In the genomic region with DNA sequence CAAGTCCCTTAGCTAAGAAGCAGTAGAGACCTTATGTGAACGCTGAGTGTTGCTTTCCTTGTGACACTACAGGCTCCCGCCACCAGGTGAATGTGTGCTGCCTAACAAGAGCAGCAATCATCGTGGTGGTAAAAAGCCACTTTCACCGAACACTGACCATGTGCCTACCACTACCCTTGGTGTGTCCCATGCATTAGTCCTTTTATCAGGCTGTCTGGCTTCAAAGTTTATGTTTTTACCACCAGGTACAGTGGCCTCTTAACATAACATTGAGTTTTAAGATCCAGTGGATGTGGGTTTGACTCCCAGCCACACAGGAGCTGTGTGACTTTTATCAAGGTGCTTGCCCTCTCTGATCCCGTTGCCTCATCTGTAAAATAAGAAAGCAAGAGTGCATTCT, we compare ENCODE assay signal across 16 cellular contexts.
DNase-seq lines count a peak whose midpoint lies in the region; ATAC-seq and TF ChIP-seq lines count a peak whose summit lies in the region.
"Had no signal": no experiment of that assay in that cellular context is flagged by ENCODE, and none has a peak within 500 bp of the region (broad histone marks: within the 10 kb centered on the region; RNA-seq: fewer than 3 reads in every experiment).

No MANE protein-coding gene starts in this region.

- H3K79me2 ChIP-seq in DND-41 (ENCODE audit: insufficient read depth, low read length), result no peaks in the 10 kb centered on the region

- no peak overlapping the region for H3K27ac Mint-ChIP-seq in dendritic cell treated with granulocyte-macrophage colony-stimulating factor and Interleukin-4, amounts not matched to agents 40 ng/mL and 50 ng/mL, for 4 days
- H3K27ac Mint-ChIP-seq: activated naive CD8-positive, alpha-beta T cell; CD14-positive monocyte had no signal

- H3K36me3 Mint-ChIP-seq in dendritic cell treated with granulocyte-macrophage colony-stimulating factor and Interleukin-4, amounts not matched to agents 40 ng/mL and 50 ng/mL, for 4 days (ENCODE audit: low read depth), result peaks cover 69% of the 10 kb centered on the region
- H3K36me3 Mint-ChIP-seq: activated naive CD8-positive, alpha-beta T cell; CD14-positive monocyte had no signal

- H3K9me3 Mint-ChIP-seq in dendritic cell treated with granulocyte-macrophage colony-stimulating factor and Interleukin-4, amounts not matched to agents 40 ng/mL and 50 ng/mL, for 4 days, result no peaks in the 10 kb centered on the region

- H3K27ac ChIP-seq in DND-41 (ENCODE audit: low read length) (no peak overlapping the region), muscle layer of duodenum (ENCODE audit: low read length) (no peak overlapping the region)
- H3K27ac ChIP-seq: KMS-11, SJCRH30 had no signal

- no peak overlapping the region for H3K9ac ChIP-seq in DND-41 (ENCODE audit: low read depth, low read length)
- H3K9ac ChIP-seq: KMS-11 had no signal

- H4K20me1 ChIP-seq in DND-41 (ENCODE audit: insufficient read depth, low read length), result peaks cover 6% of the 10 kb centered on the region; the same call in 1 of the 2 replicates

- peak overlapping the region; percentile 81 for H3K4me3 Mint-ChIP-seq in dendritic cell treated with granulocyte-macrophage colony-stimulating factor and Interleukin-4, amounts not matched to agents 40 ng/mL and 50 ng/mL, for 4 days
- H3K4me3 Mint-ChIP-seq: activated naive CD8-positive, alpha-beta T cell; CD14-positive monocyte had no signal

- ATAC-seq in DND-41 (ENCODE audit: insufficient read depth, low read depth), result no peak

- H3K4me3 ChIP-seq in DND-41 (ENCODE audit: low read depth in 1 of 2, low read length in 2 of 2) (no peak overlapping the region), HFF-Myc (replicated peaks; ENCODE audit: low read depth, low read length) (no peak overlapping the region), muscle layer of duodenum (ENCODE audit: low read depth in 1 of 2, low read length in 2 of 2) (peak overlapping the region; percentile 23 to 45)
- H3K4me3 ChIP-seq: SJCRH30 had no signal

- no peak for DNase-seq in DND-41
- no peak for DNase-seq in HFF-Myc (ENCODE audit: extremely low read depth, low read depth)
- no peak for DNase-seq in GDM1 (lab: John Stamatoyannopoulos, UW)
- no peak for DNase-seq in stimulated activated CD4-positive, alpha-beta T cell treated with anti-CD3 and anti-CD28 coated beads, Interleukin-15, amount 100 ng/mL, for 24 hours
- no peak for DNase-seq in HuH-7.5 (ENCODE audit: low spot score)
- no peak for DNase-seq in foreskin melanocyte
- DNase-seq: activated CD8-positive, alpha-beta memory T cell treated with anti-CD3 and anti-CD28 coated beads, Interleukin-2, amount 50 U/mL, for 4 hours; NCI-H1694 treated with DMSO at 0.1 percent for 48 hours; NCI-H774; SJCRH30; stimulated activated naive CD4-positive, alpha-beta T cell had no signal

- no peaks in the 10 kb centered on the region for H3K9me3 ChIP-seq in DND-41 (ENCODE audit: insufficient read depth, low read length, severe bottlenecking)
- H3K9me3 ChIP-seq in muscle layer of duodenum (ENCODE audit: control insufficient read depth in 1 of 2, low read length in 2 of 2), result no peaks in the 10 kb centered on the region
- H3K9me3 ChIP-seq: SJCRH30 had no signal

- peaks cover 83% of the 10 kb centered on the region for H3K4me1 Mint-ChIP-seq in dendritic cell treated with granulocyte-macrophage colony-stimulating factor and Interleukin-4, amounts not matched to agents 40 ng/mL and 50 ng/mL, for 4 days (ENCODE audit: low read depth)

- intact Hi-C loops in dendritic cell treated with granulocyte-macrophage colony-stimulating factor and Interleukin-4, amounts not matched to agents 40 ng/mL and 50 ng/mL, for 4 days (cut with micrococcal nuclease), result no loop called here

- H3K4me1 ChIP-seq in DND-41 (ENCODE audit: insufficient read depth, low read length) (no peaks in the 10 kb centered on the region), muscle layer of duodenum (ENCODE audit: control insufficient read depth in 1 of 2, insufficient read depth in 2 of 2, low read length in 2 of 2) (no peaks in the 10 kb centered on the region)
- H3K4me1 ChIP-seq: SJCRH30 had no signal

- H3K4me2 ChIP-seq in DND-41 (ENCODE audit: insufficient read depth, low read length), result no peak overlapping the region
- H3K4me2 ChIP-seq: KMS-11 had no signal

- no peak overlapping the region for H2AFZ ChIP-seq in DND-41 (ENCODE audit: low read depth, low read length)

- TF ChIP-seq CTCF in DND-41 (IDR thresholded peaks at IDR 0.05; ENCODE audit: borderline replicate concordance, extremely low read depth, low read length, poor library complexity, severe bottlenecking) (peak; percentile 15), HFF-Myc (IDR thresholded peaks at IDR 0.05; ENCODE audit: low read depth, low read length, missing control alignments) (peak; percentile 7)

- H3K27me3 ChIP-seq in DND-41 (ENCODE audit: insufficient read depth, low read length, poor library complexity) (peaks cover 14% of the 10 kb centered on the region), muscle layer of duodenum (ENCODE audit: low read depth, low read length) (peaks cover 3% of the 10 kb centered on the region)

- H3K36me3 ChIP-seq in DND-41 (ENCODE audit: insufficient read depth, low read length), result no peaks in the 10 kb centered on the region
- H3K36me3 ChIP-seq in muscle layer of duodenum (ENCODE audit: control insufficient read depth in 1 of 2, insufficient read depth in 2 of 2, low read length in 2 of 2), result no peaks in the 10 kb centered on the region
- H3K36me3 ChIP-seq: SJCRH30 had no signal

- peaks cover 32% of the 10 kb centered on the region for H3K27me3 Mint-ChIP-seq in dendritic cell treated with granulocyte-macrophage colony-stimulating factor and Interleukin-4, amounts not matched to agents 40 ng/mL and 50 ng/mL, for 4 days

Comparison
In these comparisons a context has a peak if more than half of its experiments do, and no peak if none do; other contexts are left out.
1. H3K4me3 ChIP-seq: peak in muscle layer of duodenum (2 of 2); none in DND-41 (0 of 2) and HFF-Myc (single experiment).